ENCODE assay signal across 1 cellular context in genomic region chr1:40272653-40273213, GRCh38.
TF ChIP-seq lines count a peak whose summit lies in the region.

No MANE protein-coding gene starts in this region.

TF ChIP-seq in HepG2, 621 proteins besides CTCF, POLR2A, EP300 and RAD21:
- TF ChIP-seq PAF1 (CRISPR knock-in tag; IDR thresholded peaks at IDR 0.05) (no peak), RARA (CRISPR knock-in tag; IDR thresholded peaks at IDR 0.05) (no peak), ZFP37 (CRISPR knock-in tag; IDR thresholded peaks at IDR 0.05; ENCODE audit: borderline replicate concordance) (no peak), ZNF788 (CRISPR knock-in tag; IDR thresholded peaks at IDR 0.05; ENCODE audit: borderline replicate concordance) (no peak), ZNF879 (CRISPR knock-in tag; IDR thresholded peaks at IDR 0.05) (no peak), IRF1 (CRISPR knock-in tag; IDR thresholded peaks at IDR 0.05; ENCODE audit: low read depth) (no peak), ZNF136 (CRISPR knock-in tag; IDR thresholded peaks at IDR 0.05; ENCODE audit: low read depth) (no peak)
- TF ChIP-seq, protein P1, sequence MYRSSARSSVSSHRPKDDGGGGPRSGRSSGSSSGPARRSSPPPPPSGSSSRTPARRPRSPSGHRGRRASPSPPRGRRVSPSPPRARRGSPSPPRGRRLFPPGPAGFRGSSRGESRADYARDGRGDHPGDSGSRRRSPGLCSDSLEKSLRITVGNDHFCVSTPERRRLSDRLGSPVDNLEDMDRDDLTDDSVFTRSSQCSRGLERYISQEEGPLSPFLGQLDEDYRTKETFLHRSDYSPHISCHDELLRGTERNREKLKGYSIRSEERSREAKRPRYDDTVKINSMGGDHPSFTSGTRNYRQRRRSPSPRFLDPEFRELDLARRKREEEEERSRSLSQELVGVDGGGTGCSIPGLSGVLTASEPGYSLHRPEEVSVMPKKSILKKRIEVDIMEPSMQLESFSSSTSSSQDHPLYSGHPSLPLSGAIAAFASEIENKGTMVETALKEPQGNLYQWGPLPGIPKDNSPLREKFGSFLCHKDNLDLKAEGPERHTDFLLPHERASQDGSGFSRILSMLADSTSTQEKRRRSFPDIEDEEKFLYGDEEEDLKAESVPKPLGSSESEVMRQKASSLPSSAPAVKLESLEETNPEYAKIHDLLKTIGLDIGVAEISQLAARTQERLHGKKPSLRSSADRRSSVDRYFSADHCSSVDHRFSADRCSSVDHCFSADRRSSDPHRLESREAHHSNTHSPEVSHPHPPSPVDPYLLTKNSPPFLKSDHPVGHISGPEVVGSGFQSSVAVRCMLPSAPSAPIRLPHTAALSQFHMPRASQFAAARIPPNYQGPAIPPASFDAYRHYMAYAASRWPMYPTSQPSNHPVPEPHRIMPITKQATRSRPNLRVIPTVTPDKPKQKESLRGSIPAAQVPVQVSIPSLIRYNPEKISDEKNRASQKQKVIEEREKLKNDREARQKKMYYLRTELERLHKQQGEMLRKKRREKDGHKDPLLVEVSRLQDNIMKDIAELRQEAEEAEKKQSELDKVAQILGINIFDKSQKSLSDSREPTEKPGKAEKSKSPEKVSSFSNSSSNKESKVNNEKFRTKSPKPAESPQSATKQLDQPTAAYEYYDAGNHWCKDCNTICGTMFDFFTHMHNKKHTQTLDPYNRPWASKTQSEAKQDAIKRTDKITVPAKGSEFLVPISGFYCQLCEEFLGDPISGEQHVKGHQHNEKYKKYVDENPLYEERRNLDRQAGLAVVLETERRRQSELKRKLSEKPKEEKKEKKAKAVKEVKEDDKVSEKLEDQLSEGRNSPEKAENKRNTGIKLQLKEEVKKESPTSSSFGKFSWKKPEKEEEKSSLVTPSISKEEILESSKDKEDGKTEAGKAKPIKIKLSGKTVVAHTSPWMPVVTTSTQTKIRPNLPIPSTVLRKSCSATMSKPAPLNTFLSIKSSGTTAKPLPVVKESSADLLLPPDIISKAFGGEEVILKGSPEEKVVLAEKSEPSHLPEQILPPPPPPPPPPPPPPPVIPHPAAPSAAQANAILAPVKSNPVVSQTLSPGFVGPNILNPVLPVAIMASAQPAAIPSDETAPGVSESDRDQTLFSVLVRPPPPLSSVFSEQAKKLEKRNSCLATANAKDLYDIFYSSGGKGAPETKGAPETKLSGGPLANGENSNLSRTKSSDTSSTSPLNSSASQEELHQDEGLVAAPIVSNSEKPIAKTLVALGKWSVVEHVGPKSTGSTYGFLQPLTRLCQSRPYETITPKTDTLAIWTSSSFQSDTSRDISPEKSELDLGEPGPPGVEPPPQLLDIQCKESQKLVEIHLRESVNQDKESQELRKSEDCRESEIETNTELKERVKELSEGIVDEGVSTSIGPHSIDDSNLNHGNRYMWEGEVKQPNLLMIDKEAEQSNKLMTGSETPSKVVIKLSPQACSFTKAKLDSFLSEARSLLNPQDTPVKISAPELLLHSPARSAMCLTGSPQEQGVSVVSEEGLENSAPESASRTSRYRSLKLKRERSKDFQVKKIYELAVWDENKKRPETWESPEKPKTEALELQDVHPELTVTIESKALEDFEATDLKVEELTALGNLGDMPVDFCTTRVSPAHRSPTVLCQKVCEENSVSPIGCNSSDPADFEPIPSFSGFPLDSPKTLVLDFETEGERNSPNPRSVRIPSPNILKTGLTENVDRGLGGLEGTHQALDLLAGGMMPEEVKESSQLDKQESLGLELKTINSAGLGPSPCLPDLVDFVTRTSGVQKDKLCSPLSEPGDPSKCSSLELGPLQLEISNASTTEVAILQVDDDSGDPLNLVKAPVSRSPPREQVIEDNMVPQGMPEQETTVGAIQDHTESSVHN (CRISPR knock-in tag; IDR thresholded peaks at IDR 0.05): no peak
TF ChIP-seq in HepG2: peak in this region for 0.
